Comparison of ENCODE assay signal across 16 cellular contexts in genomic region chr22:39359659-39360195, GRCh38.
"Had no signal": no experiment of that assay in that cellular context is flagged by ENCODE, and none has a peak within 500 bp of the region (broad histone marks: within the 10 kb centered on the region; RNA-seq: fewer than 3 reads in every experiment).

No MANE protein-coding gene starts in this region.

- H3K27me3 ChIP-seq: brain microvascular endothelial cell, gastroesophageal sphincter, tibial nerve had no signal

- H3K9me3 ChIP-seq: gastroesophageal sphincter, tibial nerve had no signal

- H3K4me1 Mint-ChIP-seq: activated CD4-positive, alpha-beta memory T cell treated with anti-CD3 and anti-CD28 coated beads, Interleukin-2, amount 10 ng/mL, durations not matched to agents 7 days and 5 days; activated naive CD8-positive, alpha-beta T cell treated with anti-CD3 and anti-CD28 coated beads for 36 hours; stimulated activated effector memory CD8-positive, alpha-beta T cell treated with anti-CD3 and anti-CD28 coated beads, Interleukin-12 subunit alpha, Interleukin-12 subunit beta, amount 100 ng/mL, for 72 hours had no signal

- H3K4me3 ChIP-seq: gastroesophageal sphincter, lung, tibial nerve had no signal

- H3K27ac Mint-ChIP-seq: activated CD4-positive, alpha-beta memory T cell treated with anti-CD3 and anti-CD28 coated beads, Interleukin-2, amount 10 ng/mL, durations not matched to agents 7 days and 5 days; activated naive CD8-positive, alpha-beta T cell treated with anti-CD3 and anti-CD28 coated beads for 36 hours; dendritic cell treated with granulocyte-macrophage colony-stimulating factor and Interleukin-4, amounts not matched to agents 40 ng/mL and 50 ng/mL, for 4 days; effector memory CD8-positive, alpha-beta T cell; stimulated activated effector memory CD8-positive, alpha-beta T cell treated with anti-CD3 and anti-CD28 coated beads, Interleukin-12 subunit alpha, Interleukin-12 subunit beta, amount 100 ng/mL, for 72 hours had no signal

- H3K9me3 Mint-ChIP-seq: activated CD4-positive, alpha-beta memory T cell treated with anti-CD3 and anti-CD28 coated beads, Interleukin-2, amount 10 ng/mL, durations not matched to agents 7 days and 5 days; activated naive CD8-positive, alpha-beta T cell treated with anti-CD3 and anti-CD28 coated beads for 36 hours; activated T-cell treated with anti-CD3 and anti-CD28 coated beads, Interleukin-2, amount 50 U/mL, for 4 hours; dendritic cell treated with granulocyte-macrophage colony-stimulating factor and Interleukin-4, amounts not matched to agents 40 ng/mL and 50 ng/mL, for 4 days; effector memory CD8-positive, alpha-beta T cell; stimulated activated effector memory CD8-positive, alpha-beta T cell treated with anti-CD3 and anti-CD28 coated beads, Interleukin-12 subunit alpha, Interleukin-12 subunit beta, amount 100 ng/mL, for 72 hours had no signal

- ATAC-seq: activated T-cell treated with anti-CD3 and anti-CD28 coated beads, Interleukin-2, amount 50 U/mL, for 4 hours; effector memory CD8-positive, alpha-beta T cell; gastroesophageal sphincter; stimulated activated effector memory CD8-positive, alpha-beta T cell treated with anti-CD3 and anti-CD28 coated beads, Interleukin-12 subunit alpha, Interleukin-12 subunit beta, amount 100 ng/mL, for 72 hours had no signal

- H3K36me3 ChIP-seq: brain microvascular endothelial cell had no signal

- H3K27ac ChIP-seq: brain microvascular endothelial cell, gastroesophageal sphincter, tibial nerve, VCaP had no signal

- H3K27me3 Mint-ChIP-seq: activated naive CD8-positive, alpha-beta T cell treated with anti-CD3 and anti-CD28 coated beads for 36 hours; dendritic cell treated with granulocyte-macrophage colony-stimulating factor and Interleukin-4, amounts not matched to agents 40 ng/mL and 50 ng/mL, for 4 days had no signal

- DNase-seq: activated CD4-positive, alpha-beta memory T cell treated with anti-CD3 and anti-CD28 coated beads, Interleukin-2, amount 10 ng/mL, durations not matched to agents 7 days and 5 days; activated CD4-positive, alpha-beta T cell treated with anti-CD3 and anti-CD28 coated beads for 4 hours; activated naive CD8-positive, alpha-beta T cell treated with anti-CD3 and anti-CD28 coated beads for 36 hours; activated T-cell treated with anti-CD3 and anti-CD28 coated beads, Interleukin-2, amount 50 U/mL, for 4 hours; amygdala; brain microvascular endothelial cell; effector memory CD8-positive, alpha-beta T cell; retina; stimulated activated CD4-positive, alpha-beta T cell treated with anti-CD3 and anti-CD28 coated beads, Interleukin-12 subunit alpha, Interleukin-12 subunit beta, amount 100 ng/mL, for 4 hours; T-helper 1 cell had no signal

- H3K4me3 Mint-ChIP-seq: activated CD4-positive, alpha-beta memory T cell treated with anti-CD3 and anti-CD28 coated beads, Interleukin-2, amount 10 ng/mL, durations not matched to agents 7 days and 5 days; activated naive CD8-positive, alpha-beta T cell treated with anti-CD3 and anti-CD28 coated beads for 36 hours; activated T-cell treated with anti-CD3 and anti-CD28 coated beads, Interleukin-2, amount 50 U/mL, for 4 hours; dendritic cell treated with granulocyte-macrophage colony-stimulating factor and Interleukin-4, amounts not matched to agents 40 ng/mL and 50 ng/mL, for 4 days; effector memory CD8-positive, alpha-beta T cell; stimulated activated effector memory CD8-positive, alpha-beta T cell treated with anti-CD3 and anti-CD28 coated beads, Interleukin-12 subunit alpha, Interleukin-12 subunit beta, amount 100 ng/mL, for 72 hours had no signal
